In the genomic region with DNA sequence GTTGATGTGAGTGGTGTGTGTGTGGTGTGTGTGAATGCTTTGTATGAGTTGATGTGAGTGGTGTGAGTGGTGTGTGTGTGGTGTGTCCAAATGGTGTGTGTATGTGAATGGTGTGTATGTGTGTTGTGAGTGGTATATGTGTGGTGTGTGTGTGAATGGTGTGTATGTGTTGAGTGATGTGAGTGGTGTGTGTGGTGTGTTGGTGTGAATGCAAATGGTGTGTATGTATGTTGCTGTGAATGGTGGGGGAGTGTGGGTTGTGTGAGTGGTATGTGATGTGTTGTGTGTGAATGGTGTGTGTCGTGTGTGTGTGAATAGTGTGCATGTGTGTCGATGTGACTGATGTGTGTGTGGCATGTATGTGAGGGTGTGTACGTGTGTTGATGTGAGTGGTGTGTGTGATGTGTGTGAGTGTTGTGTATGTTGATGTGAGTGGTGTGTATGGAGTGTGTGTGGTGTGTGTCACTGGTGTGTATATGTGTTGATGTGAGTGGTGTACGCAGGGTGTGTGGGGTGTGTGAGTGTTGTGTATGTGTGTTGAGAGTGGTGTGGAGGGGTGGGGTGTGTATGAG, we compare ENCODE assay signal across 27 cellular contexts. TPM values are rescaled to one million over a fixed set of nuclear protein-coding genes. Genes with fewer than 3 reads are reported as not detected.
"Had no signal": no experiment of that assay in that cellular context is flagged by ENCODE, and none has a peak within 500 bp of the region (broad histone marks: within the 10 kb centered on the region; RNA-seq: fewer than 3 reads in every experiment).

No MANE protein-coding gene starts in this region.

- ATAC-seq: activated CD8-positive, alpha-beta T cell treated with anti-CD3 and anti-CD28 coated beads, Interleukin-2, amount 10 ng/mL, durations not matched to agents 7 days and 5 days; activated T-helper 17 cell treated with anti-CD3 and anti-CD28 coated beads, Interleukin-2, amount 50 U/mL, for 72 hours; naive thymus-derived CD8-positive, alpha-beta T cell; pancreas; psoas muscle had no signal

- H3K27ac ChIP-seq: adrenal gland, hepatocyte, left ventricle myocardium inferior, pancreas, psoas muscle, tibial artery, uterus, WERI-Rb-1 had no signal

- H3K36me3 Mint-ChIP-seq: activated naive CD8-positive, alpha-beta T cell; mesothelial cell of epicardium; naive thymus-derived CD8-positive, alpha-beta T cell had no signal

- H3K4me1 Mint-ChIP-seq: activated T-helper 17 cell treated with anti-CD3 and anti-CD28 coated beads, Interleukin-2, amount 50 U/mL, for 72 hours; mesothelial cell of epicardium; naive thymus-derived CD8-positive, alpha-beta T cell had no signal

- H3K79me2 ChIP-seq: hepatocyte had no signal

- H3K36me3 ChIP-seq: adrenal gland, left ventricle myocardium inferior, pancreas, tibial artery, uterus, WERI-Rb-1 had no signal

- H3K4me3 Mint-ChIP-seq: activated CD8-positive, alpha-beta T cell treated with anti-CD3 and anti-CD28 coated beads, Interleukin-2, amount 10 ng/mL, durations not matched to agents 7 days and 5 days; activated naive CD8-positive, alpha-beta T cell; activated T-helper 17 cell treated with anti-CD3 and anti-CD28 coated beads, Interleukin-2, amount 50 U/mL, for 72 hours; mesothelial cell of epicardium; naive thymus-derived CD8-positive, alpha-beta T cell; stimulated activated naive CD8-positive, alpha-beta T cell treated with anti-CD3 and anti-CD28 coated beads, Interleukin-15, Interleukin-2, amounts not matched to agents 100 ng/mL and 50 ng/mL, for 24 hours had no signal

- H3K27ac Mint-ChIP-seq: activated CD8-positive, alpha-beta T cell treated with anti-CD3 and anti-CD28 coated beads, Interleukin-2, amount 10 ng/mL, durations not matched to agents 7 days and 5 days; activated naive CD8-positive, alpha-beta T cell; activated T-helper 17 cell treated with anti-CD3 and anti-CD28 coated beads, Interleukin-2, amount 50 U/mL, for 72 hours; mesothelial cell of epicardium; naive thymus-derived CD8-positive, alpha-beta T cell; stimulated activated naive CD8-positive, alpha-beta T cell treated with anti-CD3 and anti-CD28 coated beads, Interleukin-15, Interleukin-2, amounts not matched to agents 100 ng/mL and 50 ng/mL, for 24 hours had no signal

- FAIRE-seq: pancreas, TTC549 had no signal

- H3K4me3 ChIP-seq: adrenal gland, hepatocyte, left ventricle myocardium inferior, pancreas, psoas muscle, tibial artery, uterus had no signal

- H3K9me3 ChIP-seq: adrenal gland, left ventricle myocardium inferior, pancreas, psoas muscle, tibial artery, uterus had no signal

- DNase-seq: activated CD4-positive, alpha-beta T cell treated with anti-CD3 and anti-CD28 coated beads for 1 hour; activated CD4-positive, alpha-beta T cell treated with anti-CD3 and anti-CD28 coated beads, Interleukin-2, amount 50 U/mL, for 1 hour; activated CD8-positive, alpha-beta T cell treated with anti-CD3 and anti-CD28 coated beads, Interleukin-2, amount 10 ng/mL, durations not matched to agents 7 days and 5 days; activated naive CD4-positive, alpha-beta T cell; adrenal gland; cerebellar nuclear complex; cortex of kidney; effector CD8-positive, alpha-beta T cell; foreskin melanocyte; left ventricle myocardium inferior; mammary epithelial cell; naive thymus-derived CD8-positive, alpha-beta T cell; pancreas; psoas muscle; right cardiac atrium; stimulated activated CD4-positive, alpha-beta T cell treated with anti-CD3 and anti-CD28 coated beads, Interleukin-1b, Interleukin-23, amount 100 ng/mL, for 48 hours; substantia nigra; T-helper 1 cell; tibial artery; uterus; WERI-Rb-1 had no signal

- H2AFZ ChIP-seq: hepatocyte had no signal

- H3K4me1 ChIP-seq: adrenal gland, left ventricle myocardium inferior, pancreas, psoas muscle, tibial artery, uterus had no signal

- H3K27me3 ChIP-seq: adrenal gland, hepatocyte, pancreas, tibial artery, uterus had no signal

- H3K4me2 ChIP-seq: hepatocyte had no signal

- H3K9me3 Mint-ChIP-seq: activated T-helper 17 cell treated with anti-CD3 and anti-CD28 coated beads, Interleukin-2, amount 50 U/mL, for 72 hours; mesothelial cell of epicardium; naive thymus-derived CD8-positive, alpha-beta T cell; stimulated activated naive CD8-positive, alpha-beta T cell treated with anti-CD3 and anti-CD28 coated beads, Interleukin-15, Interleukin-2, amounts not matched to agents 100 ng/mL and 50 ng/mL, for 24 hours had no signal

RNA-seq across cellular contexts. Expression of a gene that starts 40.6 kb away (rescaled TPM):
- total RNA-seq: activated CD8-positive, alpha-beta T cell treated with anti-CD3 and anti-CD28 coated beads, Interleukin-2, amount 10 ng/mL, durations not matched to agents 7 days and 5 days; naive thymus-derived CD8-positive, alpha-beta T cell had no signal
- polyA plus RNA-seq: naive thymus-derived CD8-positive, alpha-beta T cell had no signal
